ENCODE assay signal across 9 cellular contexts in genomic region chr18:77249583-77250500, GRCh38. TPM values are rescaled to one million over a fixed set of nuclear protein-coding genes. Genes with fewer than 3 reads are reported as not detected.
A peak's percentile ranks its signal among the peaks of the same experiment; 100 is the strongest.
DNase-seq lines count a peak whose midpoint lies in the region; ATAC-seq, FAIRE-seq and TF ChIP-seq lines count a peak whose summit lies in the region.
"Had no signal": no experiment of that assay in that cellular context is flagged by ENCODE, and none has a peak within 500 bp of the region (broad histone marks: within the 10 kb centered on the region; RNA-seq: fewer than 3 reads in every experiment).

Gene GALR1 (plus strand): TSS chr18:77249848. CDS start chr18:77250549, 701 bp downstream.

- WGBS in thymus, result 4% methylated on average over 98 of the region's 98 CpGs

- no peak within 1 kb of the TSS for H3K9ac ChIP-seq in astrocyte (ENCODE audit: low read length)

- peaks cover 4% of the 10 kb centered on the region for H3K9me3 Mint-ChIP-seq in activated T-cell treated with anti-CD3 and anti-CD28 coated beads, Interleukin-2, amount 50 U/mL, for 24 hours
- H3K9me3 Mint-ChIP-seq in astrocyte (ENCODE audit: unreplicated experiment), result peaks cover 5% of the 10 kb centered on the region

- H3K27me3 ChIP-seq in astrocyte (ENCODE audit: insufficient read depth, low read length) (peaks cover 56% of the 10 kb centered on the region), thymus (ENCODE audit: control insufficient read depth, insufficient read depth) (peaks cover 42% of the 10 kb centered on the region)

- peak within 1 kb of the TSS; percentile 41 for H3K4me3 ChIP-seq in astrocyte (ENCODE audit: insufficient read depth, low read depth, low read length)
- H3K4me3 ChIP-seq in thymus (ENCODE audit: low read length), result peak within 1 kb of the TSS; percentile 18

- peaks cover 78% of the 10 kb centered on the region for H3K27me3 Mint-ChIP-seq in activated T-cell treated with anti-CD3 and anti-CD28 coated beads, Interleukin-2, amount 50 U/mL, for 24 hours
- peaks cover 71% of the 10 kb centered on the region for H3K27me3 Mint-ChIP-seq in astrocyte (ENCODE audit: low read depth, unreplicated experiment)

- no peaks in the 10 kb centered on the region for H3K4me1 ChIP-seq in astrocyte (ENCODE audit: insufficient read depth, low read length)
- no peaks in the 10 kb centered on the region for H3K4me1 ChIP-seq in thymus (ENCODE audit: control insufficient read depth, insufficient read depth, low read length)

- no peaks in the 10 kb centered on the region for H4K20me1 ChIP-seq in astrocyte (ENCODE audit: insufficient read depth, low read length)

- H3K79me2 ChIP-seq in astrocyte (ENCODE audit: insufficient read depth, low read length), result no peaks in the 10 kb centered on the region

- H3K36me3 ChIP-seq in astrocyte (ENCODE audit: insufficient read depth, low read length) (no peaks in the 10 kb centered on the region), thymus (ENCODE audit: control insufficient read depth, insufficient read depth) (no peaks in the 10 kb centered on the region)

- H3K27ac Mint-ChIP-seq in activated T-cell treated with anti-CD3 and anti-CD28 coated beads, Interleukin-2, amount 50 U/mL, for 24 hours, result no peak within 1 kb of the TSS
- no peak within 1 kb of the TSS for H3K27ac Mint-ChIP-seq in astrocyte (ENCODE audit: unreplicated experiment)

- H3K4me1 Mint-ChIP-seq in activated T-cell treated with anti-CD3 and anti-CD28 coated beads, Interleukin-2, amount 50 U/mL, for 24 hours (ENCODE audit: low read depth), result peaks cover 18% of the 10 kb centered on the region
- H3K4me1 Mint-ChIP-seq in astrocyte (ENCODE audit: low read depth, unreplicated experiment), result peaks cover 5% of the 10 kb centered on the region

- FAIRE-seq in astrocyte (lab: Jason Lieb, UNC), result no peak
- FAIRE-seq: G401.6 had no signal

- H3K4me2 ChIP-seq in astrocyte (ENCODE audit: low read length), result peak within 1 kb of the TSS; percentile 66

- H2AFZ ChIP-seq in astrocyte (ENCODE audit: low read depth, low read length), result peak within 1 kb of the TSS; percentile 21

- H3K9me3 ChIP-seq in astrocyte (ENCODE audit: insufficient read depth, low read depth, low read length) (no peaks in the 10 kb centered on the region), thymus (ENCODE audit: control insufficient read depth) (no peaks in the 10 kb centered on the region)

- peak; percentile 41 for DNase-seq in activated T-cell treated with anti-CD3 and anti-CD28 coated beads, Interleukin-2, amount 50 U/mL, for 24 hours
- DNase-seq in activated T-cell treated with anti-CD3 and anti-CD28 coated beads for 4 hours (no peak), astrocyte (ENCODE audit: low read depth) (no peak), left kidney (ENCODE audit: low read depth, low spot score) (peak; percentile 71), NCI-H446 (lab: John Stamatoyannopoulos, UW) (no peak), GM19238 (ENCODE audit: insufficient read length, low spot score) (no peak)

- no peak for ATAC-seq in HG03139 (IDR thresholded peaks at IDR 0.05; ENCODE audit: unreplicated experiment)

- peak within 1 kb of the TSS; percentile 71 for H3K4me3 Mint-ChIP-seq in activated T-cell treated with anti-CD3 and anti-CD28 coated beads, Interleukin-2, amount 50 U/mL, for 24 hours
- H3K4me3 Mint-ChIP-seq in astrocyte (ENCODE audit: unreplicated experiment), result peak within 1 kb of the TSS; percentile 72

- TF ChIP-seq CTCF in astrocyte (IDR thresholded peaks at IDR 0.05; ENCODE audit: insufficient read depth, low read depth, low read length), result no peak

- no peaks in the 10 kb centered on the region for H3K36me3 Mint-ChIP-seq in activated T-cell treated with anti-CD3 and anti-CD28 coated beads, Interleukin-2, amount 50 U/mL, for 24 hours (ENCODE audit: low read depth)
- H3K36me3 Mint-ChIP-seq in astrocyte (ENCODE audit: low read depth, unreplicated experiment), result no peaks in the 10 kb centered on the region

- no peak within 1 kb of the TSS for H3K27ac ChIP-seq in astrocyte (ENCODE audit: low read depth, low read length)
- no peak within 1 kb of the TSS for H3K27ac ChIP-seq in thymus (ENCODE audit: low read depth)

RNA-seq across cellular contexts. Expression of gene GALR1, which starts in this region (rescaled TPM):
- not detected in 2 replicates for total RNA-seq in astrocyte
- 0.02 TPM for polyA plus RNA-seq in thymus

Comparison
In these comparisons a context has a peak if more than half of its experiments do, and no peak if none do; other contexts are left out.
1. DNase-seq: peak in activated T-cell treated with anti-CD3 and anti-CD28 coated beads, Interleukin-2, amount 50 U/mL, for 24 hours (single experiment) and left kidney (single experiment); none in activated T-cell treated with anti-CD3 and anti-CD28 coated beads for 4 hours (single experiment), astrocyte (single experiment), NCI-H446 (0 of 2) and GM19238 (single experiment).